Comparison of ENCODE assay signal across 18 cellular contexts in genomic region chr4:154009795-154010194, GRCh38.
"Had no signal": no experiment of that assay in that cellular context is flagged by ENCODE, and none has a peak within 500 bp of the region (broad histone marks: within the 10 kb centered on the region; RNA-seq: fewer than 3 reads in every experiment).

No MANE protein-coding gene starts in this region.

- H3K4me3 ChIP-seq: heart left ventricle, pancreas, SJSA1, upper lobe of left lung had no signal

- H3K27ac ChIP-seq: neutrophil, pancreas, SJSA1, upper lobe of left lung had no signal

- DNase-seq: activated CD4-positive, alpha-beta T cell treated with anti-CD3 and anti-CD28 coated beads, Interleukin-2, amount 10 ng/mL, durations not matched to agents 24 days and 14 days; activated CD8-positive, alpha-beta memory T cell treated with anti-CD3 and anti-CD28 coated beads, Interleukin-2, amount 50 U/mL, for 4 hours; activated CD8-positive, alpha-beta T cell treated with anti-CD3 and anti-CD28 coated beads for 36 hours; activated effector memory CD4-positive, alpha-beta T cell treated with anti-CD3 and anti-CD28 coated beads, Interleukin-2, amount 50 U/mL, for 16 hours; activated naive CD4-positive, alpha-beta T cell treated with anti-CD3 and anti-CD28 coated beads, Interleukin-2, amount 50 U/mL, for 16 hours; activated T-cell treated with anti-CD3 and anti-CD28 coated beads, Interleukin-2, amount 50 U/mL, for 4 hours; dermis blood vessel endothelial cell; effector memory CD4-positive, alpha-beta T cell; heart left ventricle; left ventricle myocardium superior; natural killer cell; pancreas; retina; stimulated activated naive CD8-positive, alpha-beta T cell treated with anti-CD3 and anti-CD28 coated beads, Interleukin-15, Interleukin-2, amounts not matched to agents 100 U/mL and 50 U/mL, for 24 hours; upper lobe of left lung had no signal

- H3K9me3 Mint-ChIP-seq: activated CD4-positive, alpha-beta T cell treated with anti-CD3 and anti-CD28 coated beads, Interleukin-2, amount 10 ng/mL, durations not matched to agents 24 days and 14 days; activated CD8-positive, alpha-beta T cell treated with anti-CD3 and anti-CD28 coated beads for 36 hours; activated T-cell treated with anti-CD3 and anti-CD28 coated beads, Interleukin-2, amount 50 U/mL, for 4 hours; T-helper 1 cell treated with Interleukin-12 subunit alpha and Interleukin-12 subunit beta and Interleukin-4 antibody, amounts not matched to agents 30 μg/mL and 1 μg/mL, for 36 hours had no signal

- H3K27me3 Mint-ChIP-seq: activated CD4-positive, alpha-beta T cell treated with anti-CD3 and anti-CD28 coated beads, Interleukin-2, amount 10 ng/mL, durations not matched to agents 24 days and 14 days; activated CD8-positive, alpha-beta T cell treated with anti-CD3 and anti-CD28 coated beads for 36 hours had no signal

- H3K27ac Mint-ChIP-seq: activated CD4-positive, alpha-beta T cell treated with anti-CD3 and anti-CD28 coated beads, Interleukin-2, amount 10 ng/mL, durations not matched to agents 24 days and 14 days; activated CD8-positive, alpha-beta T cell treated with anti-CD3 and anti-CD28 coated beads for 36 hours; natural killer cell; T-helper 1 cell treated with Interleukin-12 subunit alpha and Interleukin-12 subunit beta and Interleukin-4 antibody, amounts not matched to agents 30 μg/mL and 1 μg/mL, for 36 hours had no signal

- H3K4me3 Mint-ChIP-seq: activated CD4-positive, alpha-beta T cell treated with anti-CD3 and anti-CD28 coated beads, Interleukin-2, amount 10 ng/mL, durations not matched to agents 24 days and 14 days; activated CD8-positive, alpha-beta T cell treated with anti-CD3 and anti-CD28 coated beads for 36 hours; activated T-cell treated with anti-CD3 and anti-CD28 coated beads, Interleukin-2, amount 50 U/mL, for 4 hours; natural killer cell; T-helper 1 cell treated with Interleukin-12 subunit alpha and Interleukin-12 subunit beta and Interleukin-4 antibody, amounts not matched to agents 30 μg/mL and 1 μg/mL, for 36 hours had no signal

- H3K36me3 Mint-ChIP-seq: natural killer cell had no signal

- H3K27me3 ChIP-seq: heart left ventricle, pancreas, SJSA1, upper lobe of left lung had no signal

- H3K36me3 ChIP-seq: heart left ventricle, neutrophil, pancreas, SJSA1, upper lobe of left lung had no signal

- H3K4me1 Mint-ChIP-seq: activated CD4-positive, alpha-beta T cell treated with anti-CD3 and anti-CD28 coated beads, Interleukin-2, amount 10 ng/mL, durations not matched to agents 24 days and 14 days; natural killer cell had no signal

- H3K4me1 ChIP-seq: pancreas, SJSA1 had no signal

- ATAC-seq: activated CD8-positive, alpha-beta T cell treated with anti-CD3 and anti-CD28 coated beads for 36 hours; activated T-cell treated with anti-CD3 and anti-CD28 coated beads, Interleukin-2, amount 50 U/mL, for 4 hours; heart left ventricle; left ventricle myocardium superior; natural killer cell; stimulated activated naive CD8-positive, alpha-beta T cell treated with anti-CD3 and anti-CD28 coated beads, Interleukin-15, Interleukin-2, amounts not matched to agents 100 U/mL and 50 U/mL, for 24 hours had no signal

- H3K9me3 ChIP-seq: heart left ventricle, neutrophil, pancreas, SJSA1, upper lobe of left lung had no signal
